Comparison of ENCODE assay signal across 22 cellular contexts in genomic region chr1:37633040-37633949, GRCh38. TPM values are rescaled to one million over a fixed set of nuclear protein-coding genes. Genes with fewer than 3 reads are reported as not detected.
DNase-seq lines count a peak whose midpoint lies in the region; ATAC-seq and TF ChIP-seq lines count a peak whose summit lies in the region.
"Had no signal": no experiment of that assay in that cellular context is flagged by ENCODE, and none has a peak within 500 bp of the region (broad histone marks: within the 10 kb centered on the region; RNA-seq: fewer than 3 reads in every experiment).

No MANE protein-coding gene starts in this region.

- H3K4me3 ChIP-seq in GM23248 (no peak overlapping the region), WERI-Rb-1 (ENCODE audit: low read depth, low read length) (peak overlapping the region; percentile 68), iPS-20b (ENCODE audit: low read length) (peak overlapping the region; percentile 54; the same call in 1 of the 2 replicates), rectal smooth muscle tissue (ENCODE audit: low read length) (peak overlapping the region; percentile 52)
- H3K4me3 ChIP-seq: GM12878 had no signal

- no peak for ATAC-seq in GM18519 (IDR thresholded peaks at IDR 0.05; ENCODE audit: low FRiP score, unreplicated experiment)
- ATAC-seq: GM12878 had no signal

- H3K9ac ChIP-seq in GM23248 (no peak overlapping the region), iPS-20b (ENCODE audit: low read depth, low read length) (no peak overlapping the region), rectal smooth muscle tissue (ENCODE audit: low read length) (no peak overlapping the region)

- WGBS in GM23248 (ENCODE audit: low coverage in 1 of 2, low lambda C conversion rate in 2 of 2, missing lambda C conversion rate in 2 of 2), 2 experiments: 19 to 29% methylated on average over 21 to 27 of the region's 31 CpGs

- no peaks in the 10 kb centered on the region for H3K79me2 ChIP-seq in GM23248 (ENCODE audit: insufficient read depth)

- H3K9me2 ChIP-seq in GM23248 (ENCODE audit: insufficient read depth): no peaks in the 10 kb centered on the region

- H4K20me1 ChIP-seq in GM23248 (ENCODE audit: insufficient read depth): no peaks in the 10 kb centered on the region

- H3K9me3 ChIP-seq in GM23248 (ENCODE audit: low read depth): no peaks in the 10 kb centered on the region
- H3K9me3 ChIP-seq in WERI-Rb-1 (ENCODE audit: severe bottlenecking): no peaks in the 10 kb centered on the region
- H3K9me3 ChIP-seq in iPS-20b (ENCODE audit: insufficient read depth, low read depth, low read length): no peaks in the 10 kb centered on the region

- H3K27ac ChIP-seq in GM23248 (no peak overlapping the region), WERI-Rb-1 (no peak overlapping the region), iPS-20b (ENCODE audit: low read length) (no peak overlapping the region), rectal smooth muscle tissue (ENCODE audit: low read depth, low read length) (no peak overlapping the region)

- H3K27me3 ChIP-seq in GM23248 (replicated peaks; ENCODE audit: insufficient read depth) (peaks cover 66% of the 10 kb centered on the region), WERI-Rb-1 (ENCODE audit: insufficient read depth, low read depth, severe bottlenecking) (no peaks in the 10 kb centered on the region), iPS-20b (ENCODE audit: insufficient read depth, low read length) (peaks cover 100% of the 10 kb centered on the region), rectal smooth muscle tissue (ENCODE audit: control insufficient read depth, insufficient read depth, low read length) (peaks cover 32% of the 10 kb centered on the region)

- in situ Hi-C loops in GM23248 (cut with MboI): no loop called here

- H3K36me3 ChIP-seq in GM23248 (ENCODE audit: low read depth) (no peaks in the 10 kb centered on the region), WERI-Rb-1 (0 out of 2 replicates have a peak, but pooled peaks cover 3% of the 10 kb centered on the region), iPS-20b (ENCODE audit: insufficient read depth, low read depth, low read length) (no peaks in the 10 kb centered on the region), rectal smooth muscle tissue (ENCODE audit: control insufficient read depth, insufficient read depth, low read length) (no peaks in the 10 kb centered on the region)

- H3K4me2 ChIP-seq in GM23248 (ENCODE audit: unreplicated experiment): no peak overlapping the region

- DNase-seq in GM23248 (peak; percentile 12), WERI-Rb-1 (peak; percentile 35), NOMO-1 treated with dmso at 0.1 percent for 144 hours (lab: John Stamatoyannopoulos, UW; ENCODE audit: unreplicated experiment) (no peak), LoVo (ENCODE audit: low spot score) (no peak)
- DNase-seq in stimulated activated CD4-positive, alpha-beta T cell treated with anti-CD3 and anti-CD28 coated beads, Interleukin-15, amount 100 ng/mL, for 24 hours: no peak
- DNase-seq: activated CD4-positive, alpha-beta T cell treated with anti-CD3 and anti-CD28 coated beads, Interleukin-2, amount 50 U/mL, for 1 hour; activated CD8-positive, alpha-beta memory T cell treated with anti-CD3 and anti-CD28 coated beads, Interleukin-2, amount 50 U/mL, for 4 hours; anterior cingulate cortex; CD4-positive, CD25-positive, alpha-beta regulatory T cell; Kasumi-1; NCI-H1105 treated with DMSO at 0.1 percent for 48 hours; NCI-H2107; NCI-H524; Right ventricle myocardium superior; stimulated activated CD4-positive, alpha-beta T cell treated with anti-CD3 and anti-CD28 coated beads, Interleukin-4, amount 100 ng/mL, for 4 hours had no signal

- no peak overlapping the region for H2AFZ ChIP-seq in GM23248

- H3K4me1 ChIP-seq in GM23248 (ENCODE audit: insufficient read depth) (no peaks in the 10 kb centered on the region), iPS-20b (ENCODE audit: insufficient read depth, low read length) (peaks cover 8% of the 10 kb centered on the region; the same call in 1 of the 2 replicates), rectal smooth muscle tissue (ENCODE audit: control insufficient read depth, insufficient read depth, low read length) (no peaks in the 10 kb centered on the region)

- no peaks in the 10 kb centered on the region for H3F3A ChIP-seq in GM23248 (ENCODE audit: insufficient read depth)

- TF ChIP-seq CTCF in WERI-Rb-1 (IDR thresholded peaks at IDR 0.05; ENCODE audit: low read depth, low read length): no peak

RNA-seq across cellular contexts. Expression of gene RSPO1, which starts 1.4 kb away (rescaled TPM):
- 0.22 TPM in 1 of 2 replicates, not detected in the other for total RNA-seq in GM23248 (2014; rRNA removed; shearing (Covaris generic))
- polyA plus RNA-seq in GM23248 (2016; fragmentation: Nextera tagmentation; extraction: Ambion mirVana): not detected in 2 replicates
- total RNA-seq: CD4-positive, CD25-positive, alpha-beta regulatory T cell; glomerular endothelial cell; GM12878; Right ventricle myocardium superior; skeletal muscle tissue had no signal
- polyA plus RNA-seq: AG04450; CD4-positive, CD25-positive, alpha-beta regulatory T cell; GM12878 had no signal

RNA-seq across cellular contexts. Expression of gene GNL2, which starts 37.6 kb away (rescaled TPM):
- 39.3 and 53.6 TPM in 2 replicates for total RNA-seq in GM23248 (2014; rRNA removed; shearing (Covaris generic))
- 65.4 and 67.1 TPM in 2 replicates for polyA plus RNA-seq in GM23248 (2016; fragmentation: Nextera tagmentation; extraction: Ambion mirVana)

RNA-seq across cellular contexts. Expression of gene CDCA8, which starts 59.0 kb away (rescaled TPM):
- total RNA-seq in GM23248 (2014; rRNA removed; shearing (Covaris generic)): 4.4 and 5.7 TPM in 2 replicates
- 15.4 and 16.6 TPM in 2 replicates for polyA plus RNA-seq in GM23248 (2016; fragmentation: Nextera tagmentation; extraction: Ambion mirVana)

Comparison
In these comparisons a context has a peak if more than half of its experiments do, and no peak if none do; other contexts are left out.
1. DNase-seq: peak in GM23248 (single experiment) and WERI-Rb-1 (single experiment); none in NOMO-1 treated with dmso at 0.1 percent for 144 hours (single experiment), stimulated activated CD4-positive, alpha-beta T cell treated with anti-CD3 and anti-CD28 coated beads, Interleukin-15, amount 100 ng/mL, for 24 hours (single experiment) and LoVo (single experiment).